ENCODE assay signal across 23 cellular contexts in genomic region chr4:43837171-43837570, GRCh38.
"Had no signal": no experiment of that assay in that cellular context is flagged by ENCODE, and none has a peak within 500 bp of the region (broad histone marks: within the 10 kb centered on the region; RNA-seq: fewer than 3 reads in every experiment).

No MANE protein-coding gene starts in this region.

- H3K27ac ChIP-seq: thoracic aorta, vagina had no signal

- FAIRE-seq: colon had no signal

- ATAC-seq: activated T-cell treated with anti-CD3 and anti-CD28 coated beads, Interleukin-2, amount 50 U/mL, for 4 hours; esophagus mucosa; left lobe of liver; natural killer cell; WTC11 had no signal

- DNase-seq: activated CD4-positive, alpha-beta T cell treated with anti-CD3 and anti-CD28 coated beads, Interleukin-2, amount 50 U/mL, for 4 hours; activated CD8-positive, alpha-beta memory T cell treated with anti-CD3 and anti-CD28 coated beads for 24 hours; activated CD8-positive, alpha-beta memory T cell treated with anti-CD3 and anti-CD28 coated beads, Interleukin-2, amount 50 U/mL, for 48 hours; activated naive CD4-positive, alpha-beta T cell treated with anti-CD3 and anti-CD28 coated beads for 36 hours; activated naive CD8-positive, alpha-beta T cell treated with anti-CD3 and anti-CD28 coated beads, Interleukin-2, amount 10 ng/mL, durations not matched to agents 7 days and 5 days; activated T-cell treated with anti-CD3 and anti-CD28 coated beads, Interleukin-2, amount 50 U/mL, for 4 hours; amygdala; central memory CD4-positive, alpha-beta T cell; effector memory CD4-positive, alpha-beta T cell; foreskin melanocyte; head of caudate nucleus; islet precursor cell; natural killer cell; stimulated activated CD4-positive, alpha-beta T cell treated with anti-CD3 and anti-CD28 coated beads, Interleukin-4, amount 100 ng/mL, for 1 hour; stimulated activated naive CD4-positive, alpha-beta T cell; T-helper 9 cell had no signal

- H3K4me3 ChIP-seq: lung, thoracic aorta, vagina had no signal

- H3K36me3 ChIP-seq: thoracic aorta, vagina had no signal

- H3K27me3 ChIP-seq: vagina had no signal
